Comparison of ENCODE assay signal across 10 cellular contexts in genomic region chr7:18521945-18522566, GRCh38. TPM values are rescaled to one million over a fixed set of nuclear protein-coding genes. Genes with fewer than 3 reads are reported as not detected.
A peak's percentile ranks its signal among the peaks of the same experiment; 100 is the strongest.
DNase-seq lines count a peak whose midpoint lies in the region; ATAC-seq and TF ChIP-seq lines count a peak whose summit lies in the region.
"Had no signal": no experiment of that assay in that cellular context is flagged by ENCODE, and none has a peak within 500 bp of the region (broad histone marks: within the 10 kb centered on the region; RNA-seq: fewer than 3 reads in every experiment).

No MANE protein-coding gene starts in this region.

- no peaks in the 10 kb centered on the region for H4K20me1 ChIP-seq in OCI-LY7 (ENCODE audit: insufficient read depth, low read length)

- peak overlapping the region; percentile 45; the same call in 1 of the 2 replicates for H2AFZ ChIP-seq in OCI-LY7 (ENCODE audit: low read length)

- H3K9me3 ChIP-seq in OCI-LY7 (ENCODE audit: low read length), result no peaks in the 10 kb centered on the region
- H3K9me3 ChIP-seq: A549 had no signal

- CTCF ChIA-PET in activated CD4-positive, alpha-beta T cell treated with anti-CD3 and anti-CD28 coated beads for 36 hours (lab: Charles Lee), result interaction anchor here (1.5 kb wide), 1 partner anchor 11 kb away, joined by 3 read pairs; no protein-coding TSS in a partner anchor
- CTCF ChIA-PET in OCI-LY7 (lab: Charles Lee; ENCODE audit: unreplicated experiment), result interaction anchor here (1.4 to 1.6 kb wide), 2 partner anchors 16 to 24 kb away, joined by 3 to 4 read pairs; no protein-coding TSS in a partner anchor

- no peak overlapping the region for H3K4me3 Mint-ChIP-seq in activated CD4-positive, alpha-beta T cell treated with anti-CD3 and anti-CD28 coated beads for 36 hours
- H3K4me3 Mint-ChIP-seq: activated naive CD4-positive, alpha-beta T cell treated with anti-CD3 and anti-CD28 coated beads, Interleukin-2, amount 50 U/mL, for 24 hours had no signal

- peaks cover 99% of the 10 kb centered on the region for H3K4me1 ChIP-seq in OCI-LY7 (ENCODE audit: insufficient read depth, low read length, poor library complexity, severe bottlenecking)
- H3K4me1 ChIP-seq: A549 had no signal

- no peak for DNase-seq in activated CD4-positive, alpha-beta T cell treated with anti-CD3 and anti-CD28 coated beads for 36 hours
- no peak for DNase-seq in activated CD4-positive, alpha-beta T cell treated with anti-CD3 and anti-CD28 coated beads for 4 hours
- DNase-seq in OCI-LY7 (ENCODE audit: low spot score) (peak; percentile 82), HPDE6-E6E7 (ENCODE audit: extremely low spot score) (no peak), NCI-H2227 (lab: John Stamatoyannopoulos, UW; ENCODE audit: unreplicated experiment) (no peak), retina (no peak)
- no peak for DNase-seq in stimulated activated naive CD8-positive, alpha-beta T cell treated with anti-CD3 and anti-CD28 coated beads, Interleukin-15, Interleukin-2, amounts not matched to agents 100 U/mL and 50 U/mL, for 24 hours

- no peaks in the 10 kb centered on the region for H3K9me3 Mint-ChIP-seq in activated CD4-positive, alpha-beta T cell treated with anti-CD3 and anti-CD28 coated beads for 36 hours (ENCODE audit: low read depth)

- H3K4me3 ChIP-seq in OCI-LY7 (ENCODE audit: low read depth, low read length, poor library complexity, severe bottlenecking), result peak overlapping the region; percentile 65
- H3K4me3 ChIP-seq: A549 had no signal

- no peaks in the 10 kb centered on the region for H3K9me2 ChIP-seq in OCI-LY7 (ENCODE audit: insufficient read depth, low read length)

- H3K27ac ChIP-seq in OCI-LY7 (ENCODE audit: low read depth, low read length, poor library complexity, severe bottlenecking), result peak overlapping the region; percentile 99
- H3K27ac ChIP-seq: A549 had no signal

- no peak for TF ChIP-seq CTCF in OCI-LY7 (conservative IDR thresholded peaks at IDR 0.05; ENCODE audit: low read length)

- 0 out of 2 replicates have a peak, but pooled peaks cover 7% of the 10 kb centered on the region for H3K36me3 ChIP-seq in OCI-LY7 (ENCODE audit: insufficient read depth, low read length)

- no peaks in the 10 kb centered on the region for H3K36me3 Mint-ChIP-seq in activated CD4-positive, alpha-beta T cell treated with anti-CD3 and anti-CD28 coated beads for 36 hours (ENCODE audit: low read depth)
- H3K36me3 Mint-ChIP-seq: activated naive CD4-positive, alpha-beta T cell treated with anti-CD3 and anti-CD28 coated beads, Interleukin-2, amount 50 U/mL, for 24 hours had no signal

- peak; percentile 80 for ATAC-seq in activated CD4-positive, alpha-beta T cell treated with anti-CD3 and anti-CD28 coated beads for 36 hours
- ATAC-seq in HG02852 (IDR thresholded peaks at IDR 0.05; ENCODE audit: unreplicated experiment), result peak; percentile 43
- peak; percentile 80 for ATAC-seq in stimulated activated naive CD8-positive, alpha-beta T cell treated with anti-CD3 and anti-CD28 coated beads, Interleukin-15, Interleukin-2, amounts not matched to agents 100 U/mL and 50 U/mL, for 24 hours
- ATAC-seq: A549 had no signal

- POLR2A ChIA-PET in activated CD4-positive, alpha-beta T cell treated with anti-CD3 and anti-CD28 coated beads for 36 hours (lab: Charles Lee), result no interaction called here
- POLR2A ChIA-PET in OCI-LY7 (lab: Charles Lee), result interaction anchor here (0.6 to 15.1 kb wide), 17 partner anchors 8 to 579 kb away, joined by 3 to 532 read pairs (median 4); partner anchors contain the start of gene HDAC9

- BruUV-seq in OCI-LY7 (replicated peaks; lab: Mats Ljungman, UMichigan), result no TSS peak

- H3K4me2 ChIP-seq in OCI-LY7 (ENCODE audit: low read length), result peak overlapping the region; percentile 95
- H3K4me2 ChIP-seq: A549 had no signal

- intact Hi-C loops in activated CD4-positive, alpha-beta T cell treated with anti-CD3 and anti-CD28 coated beads for 36 hours (cut with DNase I, micrococcal nuclease), result loop anchor here in 1 of 2 experiments (5.0 kb wide), 1 partner anchor 340 kb away; no protein-coding TSS in a partner anchor
- intact Hi-C loops in OCI-LY7 (cut with micrococcal nuclease; ENCODE audit: unreplicated experiment), result loop anchor here (2.0 to 5.0 kb wide), 2 partner anchors 45 to 1675 kb away; no protein-coding TSS in a partner anchor

- H3K27me3 Mint-ChIP-seq in activated CD4-positive, alpha-beta T cell treated with anti-CD3 and anti-CD28 coated beads for 36 hours, result no peaks in the 10 kb centered on the region
- H3K27me3 Mint-ChIP-seq: activated naive CD4-positive, alpha-beta T cell treated with anti-CD3 and anti-CD28 coated beads, Interleukin-2, amount 50 U/mL, for 24 hours had no signal

- H3K79me2 ChIP-seq in OCI-LY7 (ENCODE audit: insufficient read depth, low read depth, low read length), result peaks cover 94% of the 10 kb centered on the region

- H3K4me1 Mint-ChIP-seq in activated CD4-positive, alpha-beta T cell treated with anti-CD3 and anti-CD28 coated beads for 36 hours, result no peaks in the 10 kb centered on the region
- H3K4me1 Mint-ChIP-seq: activated naive CD4-positive, alpha-beta T cell treated with anti-CD3 and anti-CD28 coated beads, Interleukin-2, amount 50 U/mL, for 24 hours had no signal

- no peak overlapping the region for H3K27ac Mint-ChIP-seq in activated CD4-positive, alpha-beta T cell treated with anti-CD3 and anti-CD28 coated beads for 36 hours
- H3K27ac Mint-ChIP-seq: activated naive CD4-positive, alpha-beta T cell treated with anti-CD3 and anti-CD28 coated beads, Interleukin-2, amount 50 U/mL, for 24 hours had no signal

RNA-seq across cellular contexts. Expression of gene HDAC9, which starts 26.5 kb away (rescaled TPM):
- under 1 TPM; 0.69 to 0.94 TPM for total RNA-seq in activated CD4-positive, alpha-beta T cell treated with anti-CD3 and anti-CD28 coated beads for 36 hours
- 90.3 and 91.7 TPM in 2 replicates for total RNA-seq in OCI-LY7 (2014; rRNA removed; shearing (Covaris generic))
- 58.8 and 68.2 TPM in 2 replicates for total RNA-seq in OCI-LY7 (2022)

Comparison
In these comparisons a context has a peak if more than half of its experiments do, and no peak if none do; other contexts are left out.
1. RNA of gene HDAC9, which starts 26.5 kb away (total RNA-seq): 58.8 to 91.7 TPM in OCI-LY7; 0.69 to 0.94 TPM in activated CD4-positive, alpha-beta T cell treated with anti-CD3 and anti-CD28 coated beads for 36 hours; every median in the first group is over 10 times any median in the second.
2. Peak in every context shown above with its lines, with median percentiles within 50 percentile points of each other: ATAC-seq.